ENCODE assay signal across 1 cellular context in the genomic region with DNA sequence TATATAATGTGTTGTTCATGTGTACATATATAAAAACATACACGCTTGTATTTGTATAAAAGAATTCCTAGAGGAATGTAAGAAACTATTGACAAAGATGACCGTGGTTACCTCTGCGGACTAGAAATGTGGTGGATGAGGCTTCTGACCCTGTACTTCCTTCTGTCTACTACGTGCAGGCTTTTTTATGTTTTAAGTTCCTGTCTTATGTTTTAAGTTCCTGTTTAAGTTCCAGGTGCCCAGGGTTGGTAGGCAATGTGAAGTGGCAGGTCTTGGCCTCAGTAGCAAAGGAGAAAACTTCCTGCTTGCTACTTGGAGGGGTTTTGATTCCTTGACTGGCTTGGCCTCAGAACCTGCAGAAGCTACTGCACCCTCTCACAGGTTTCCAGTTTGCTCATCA.
TF ChIP-seq lines count a peak whose summit lies in the region.

No MANE protein-coding gene starts in this region.

TF ChIP-seq in endothelial cell of umbilical vein, 7 proteins besides CTCF, POLR2A, EP300 and RAD21:
- TF ChIP-seq EZH2 (IDR thresholded peaks at IDR 0.05; ENCODE audit: borderline replicate concordance, low read depth, low read length, severe bottlenecking) (no peak), MAX (IDR thresholded peaks at IDR 0.05; ENCODE audit: insufficient read depth, insufficient read length) (no peak), GATA2 (IDR thresholded peaks at IDR 0.05; ENCODE audit: insufficient read depth, insufficient read length, low read depth, low read length) (no peak), FOS (IDR thresholded peaks at IDR 0.05; ENCODE audit: borderline replicate concordance, insufficient read depth, low read length) (no peak), MYC (IDR thresholded peaks at IDR 0.05; ENCODE audit: low read depth, low read length) (no peak), JUN (IDR thresholded peaks at IDR 0.05; ENCODE audit: borderline replicate concordance, insufficient read depth, insufficient read length, low read depth) (no peak), POLR2AphosphoS5 (IDR thresholded peaks at IDR 0.05; ENCODE audit: insufficient read depth, low read depth, low read length) (no peak)
